ENCODE assay signal across 8 cellular contexts in genomic region chr12:25387136-25388050, GRCh38.
DNase-seq lines count a peak whose midpoint lies in the region; ATAC-seq, FAIRE-seq and TF ChIP-seq lines count a peak whose summit lies in the region.

No MANE protein-coding gene starts in this region.

- peak; percentile 66 for FAIRE-seq in GM12892 (lab: Jason Lieb, UNC)

- H3K36me3 ChIP-seq in OCI-LY7 (ENCODE audit: insufficient read depth, low read length) (no peaks in the 10 kb centered on the region), esophagus muscularis mucosa (no peaks in the 10 kb centered on the region), muscle layer of colon (ENCODE audit: insufficient read depth, low read length) (no peaks in the 10 kb centered on the region)

- peak; percentile 99 for TF ChIP-seq CTCF in OCI-LY7 (conservative IDR thresholded peaks at IDR 0.05; ENCODE audit: low read length)
- TF ChIP-seq CTCF in esophagus muscularis mucosa (IDR thresholded peaks at IDR 0.05), result peak; percentile 83 to 86 (median 86)

- POLR2A ChIA-PET in OCI-LY7 (lab: Charles Lee), result interaction anchor here (0.5 to 1.2 kb wide), 11 partner anchors 26 to 1245 kb away, joined by 3 to 4 read pairs (median 3); no protein-coding TSS in a partner anchor

- H3K9ac ChIP-seq in muscle layer of colon (ENCODE audit: low read length), result peak overlapping the region; percentile 92

- no peaks in the 10 kb centered on the region for H4K20me1 ChIP-seq in OCI-LY7 (ENCODE audit: insufficient read depth, low read length)

- H3K9me3 ChIP-seq in OCI-LY7 (ENCODE audit: low read length), result no peaks in the 10 kb centered on the region
- no peaks in the 10 kb centered on the region for H3K9me3 ChIP-seq in esophagus muscularis mucosa
- H3K9me3 ChIP-seq in muscle layer of colon (ENCODE audit: low read length), result no peaks in the 10 kb centered on the region

- no peak for TF ChIP-seq POLR2A in GM12892 (IDR thresholded peaks at IDR 0.05; ENCODE audit: low read depth, low read length)
- TF ChIP-seq POLR2A in esophagus muscularis mucosa (IDR thresholded peaks at IDR 0.05; ENCODE audit: low read depth), result no peak

- H3K4me1 ChIP-seq in OCI-LY7 (ENCODE audit: insufficient read depth, low read length, poor library complexity, severe bottlenecking) (peaks cover 43% of the 10 kb centered on the region), esophagus muscularis mucosa (peaks cover 0 to 13% (median 9%) of the 10 kb centered on the region in 4 donors), muscle layer of colon (ENCODE audit: insufficient read depth, low read length) (peaks cover 6% of the 10 kb centered on the region)

- H3K79me2 ChIP-seq in OCI-LY7 (ENCODE audit: insufficient read depth, low read depth, low read length), result no peaks in the 10 kb centered on the region

- H3K27me3 ChIP-seq in esophagus muscularis mucosa (no peaks in the 10 kb centered on the region), muscle layer of colon (ENCODE audit: control insufficient read depth in 1 of 2, insufficient read depth in 2 of 2, low read length in 2 of 2) (no peaks in the 10 kb centered on the region)

- BruUV-seq in OCI-LY7 (replicated peaks; lab: Mats Ljungman, UMichigan), result no TSS peak

- H3K4me3 ChIP-seq in OCI-LY7 (ENCODE audit: low read depth, low read length, poor library complexity, severe bottlenecking), result peak overlapping the region; percentile 77
- peak overlapping the region; percentile 70 to 73 (median 72) for H3K4me3 ChIP-seq in esophagus muscularis mucosa
- peak overlapping the region; percentile 88 to 93 for H3K4me3 ChIP-seq in muscle layer of colon (ENCODE audit: low read depth in 1 of 2, low read length in 2 of 2)

- no peaks in the 10 kb centered on the region for H3K9me2 ChIP-seq in OCI-LY7 (ENCODE audit: insufficient read depth, low read length)

- TF ChIP-seq RAD21 in Ishikawa (IDR thresholded peaks at IDR 0.05; ENCODE audit: low read depth), result peak; percentile 95

- CTCF ChIA-PET in OCI-LY7 (lab: Charles Lee; ENCODE audit: unreplicated experiment), result interaction anchor here (1.1 kb wide), 1 partner anchor 146 kb away, joined by 8 read pairs; no protein-coding TSS in a partner anchor

- peak overlapping the region; percentile 81 for H3K4me2 ChIP-seq in OCI-LY7 (ENCODE audit: low read length)

- ATAC-seq in GM21423 (IDR thresholded peaks at IDR 0.05; ENCODE audit: unreplicated experiment), result no peak

- intact Hi-C loops in OCI-LY7 (cut with micrococcal nuclease; ENCODE audit: unreplicated experiment) (loop anchor here (1.0 kb wide), 2 partner anchors 176 to 230 kb away; no protein-coding TSS in a partner anchor), esophagus muscularis mucosa (cut with DNase I) (no loop called here)

- DNase-seq in GM12892 (ENCODE audit: insufficient read length) (no peak), OCI-LY7 (ENCODE audit: low spot score) (peak; percentile 92), activated T-cell treated with anti-CD3 and anti-CD28 coated beads for 48 hours (ENCODE audit: low read depth) (peak; percentile 62), esophagus muscularis mucosa (ENCODE audit: extremely low spot score) (peak; percentile 93)
- peak; percentile 41 for DNase-seq in stimulated activated CD8-positive, alpha-beta memory T cell treated with anti-CD3 and anti-CD28 coated beads, Interleukin-4, amount 100 ng/mL, for 24 hours (ENCODE audit: low read depth)

- WGBS in esophagus muscularis mucosa, result 16% methylated on average over 16 of the region's 16 CpGs

- H3K27ac ChIP-seq in OCI-LY7 (ENCODE audit: low read depth, low read length, poor library complexity, severe bottlenecking) (peak overlapping the region; percentile 83), esophagus muscularis mucosa (replicated peaks in 1 of 4) (peak overlapping the region; percentile 97 to 100 (median 99)), muscle layer of colon (ENCODE audit: low read depth, low read length) (peak overlapping the region; percentile 100)

- peak overlapping the region; percentile 65; the same call in 1 of the 2 replicates for H2AFZ ChIP-seq in OCI-LY7 (ENCODE audit: low read length)

- no peak for TF ChIP-seq EP300 in Ishikawa (IDR thresholded peaks at IDR 0.05; ENCODE audit: borderline replicate concordance)
- no peak for TF ChIP-seq EP300 in esophagus muscularis mucosa (IDR thresholded peaks at IDR 0.05)

TF ChIP-seq in Ishikawa, 13 proteins besides CTCF, POLR2A, EP300 and RAD21:
- TF ChIP-seq TAF1 (IDR thresholded peaks at IDR 0.05; ENCODE audit: low read depth), result no peak
- no peak for TF ChIP-seq YY1 (IDR thresholded peaks at IDR 0.05; ENCODE audit: low read depth)
- 0 out of 2 replicates have a peak, but pooled peaks have one; percentile 14 for TF ChIP-seq MAX (IDR thresholded peaks at IDR 0.05)
- TF ChIP-seq ZBTB7A (IDR thresholded peaks at IDR 0.05; ENCODE audit: low read depth), result no peak
- TF ChIP-seq USF1 (IDR thresholded peaks at IDR 0.05), result no peak
- no peak for TF ChIP-seq TCF12 (IDR thresholded peaks at IDR 0.05; ENCODE audit: low read depth)
- TF ChIP-seq TEAD4 (IDR thresholded peaks at IDR 0.05), result peak; percentile 42
- 0 out of 2 replicates have a peak, but pooled peaks have one; percentile 34 for TF ChIP-seq NFIC (IDR thresholded peaks at IDR 0.05)
